ENCODE assay signal across 8 cellular contexts in genomic region chrX:153333821-153334653, GRCh38. TPM values are rescaled to one million over a fixed set of nuclear protein-coding genes. Genes with fewer than 3 reads are reported as not detected.
DNase-seq lines count a peak whose midpoint lies in the region; TF ChIP-seq lines count a peak whose summit lies in the region.

TSS of gene ZNF275 (plus strand) at chrX:153334153. CDS start at chrX:153336680, 2,527 bp downstream.

- TF ChIP-seq EP300 in suprapubic skin (IDR thresholded peaks at IDR 0.05): no peak

- in situ Hi-C loops in HAP-1 (cut with MboI; ENCODE audit: low sequenced_read_pairs): no loop called here

- H3K27ac ChIP-seq in MM.1S (ENCODE audit: low read length) (peak within 1 kb of the TSS; percentile 83; the same call in 1 of the 2 replicates), osteoblast (ENCODE audit: low read depth, low read length) (peak within 1 kb of the TSS; percentile 82), suprapubic skin (peak within 1 kb of the TSS; percentile 51)

- H3K9me3 ChIP-seq in HAP-1 (no peaks in the 10 kb centered on the region), MM.1S (replicated peaks; ENCODE audit: insufficient read depth, low read length) (no peaks in the 10 kb centered on the region), osteoblast (ENCODE audit: low read depth, low read length) (no peaks in the 10 kb centered on the region), suprapubic skin (no peaks in the 10 kb centered on the region)

- H3K4me1 ChIP-seq in HAP-1 (peaks cover 7% of the 10 kb centered on the region), MM.1S (ENCODE audit: low read length) (peaks cover 16% of the 10 kb centered on the region), osteoblast (ENCODE audit: insufficient read depth, low read length) (peaks cover 7% of the 10 kb centered on the region), suprapubic skin (peaks cover 9% of the 10 kb centered on the region)

- H3K4me3 ChIP-seq in HAP-1 (peak within 1 kb of the TSS; percentile 78), MM.1S (ENCODE audit: low read length) (peak within 1 kb of the TSS; percentile 63), osteoblast (ENCODE audit: insufficient read depth, low read length) (peak within 1 kb of the TSS; percentile 81), suprapubic skin (peak within 1 kb of the TSS; percentile 64)

- peak; percentile 96 for DNase-seq in GM03348 (ENCODE audit: low spot score)
- peak; percentile 69 to 90 for DNase-seq in HAP-1 (ENCODE audit: low spot score in 2 of 2)
- DNase-seq in MM.1S: peak; percentile 76
- DNase-seq in SKM-1 (lab: John Stamatoyannopoulos, UW; ENCODE audit: unreplicated experiment): peak; percentile 7
- peak; percentile 79 for DNase-seq in activated naive CD4-positive, alpha-beta T cell treated with anti-CD3 and anti-CD28 coated beads, Interleukin-2, amount 50 U/mL, for 16 hours
- DNase-seq in glomerular visceral epithelial cell (ENCODE audit: extremely low spot score): peak; percentile 78
- DNase-seq in osteoblast (ENCODE audit: insufficient read length, low spot score, missing footprints): peak; percentile 97
- peak; percentile 80 to 83 for DNase-seq in suprapubic skin (ENCODE audit: low spot score in 2 of 2)

- WGBS in suprapubic skin: 45% methylated on average over 56 of the region's 86 CpGs

- TF ChIP-seq CTCF in MM.1S (IDR thresholded peaks at IDR 0.05; ENCODE audit: low read length) (no peak), osteoblast (IDR thresholded peaks at IDR 0.05; ENCODE audit: extremely low read depth, low read depth, low read length) (no peak), suprapubic skin (IDR thresholded peaks at IDR 0.05) (no peak)

- H3K36me3 ChIP-seq in HAP-1 (replicated peaks) (peaks cover 22% of the 10 kb centered on the region), MM.1S (replicated peaks; ENCODE audit: insufficient read depth, low read length) (peaks cover 13% of the 10 kb centered on the region; the same call in 1 of the 2 replicates), osteoblast (ENCODE audit: insufficient read depth, low read length) (peaks cover 8% of the 10 kb centered on the region), suprapubic skin (no peaks in the 10 kb centered on the region)

- no peaks in the 10 kb centered on the region for H4K20me1 ChIP-seq in MM.1S (ENCODE audit: insufficient read depth, low read length)
- H4K20me1 ChIP-seq in osteoblast (ENCODE audit: insufficient read depth, low read length): peaks cover 12% of the 10 kb centered on the region

- peaks cover 15% of the 10 kb centered on the region for H3F3A ChIP-seq in MM.1S (ENCODE audit: insufficient read depth, low read length)

- no peaks in the 10 kb centered on the region for H3K9me2 ChIP-seq in MM.1S (replicated peaks; ENCODE audit: insufficient read depth, low read length)

- H3K27me3 ChIP-seq in HAP-1 (ENCODE audit: low read depth): peaks cover 11% of the 10 kb centered on the region; the same call in 1 of the 2 replicates
- no peaks in the 10 kb centered on the region for H3K27me3 ChIP-seq in MM.1S (replicated peaks; ENCODE audit: insufficient read depth, low read length)
- H3K27me3 ChIP-seq in osteoblast (ENCODE audit: insufficient read depth, low read length): no peaks in the 10 kb centered on the region
- no peaks in the 10 kb centered on the region for H3K27me3 ChIP-seq in suprapubic skin

- H3K79me2 ChIP-seq in MM.1S (ENCODE audit: low read length) (peaks cover 45% of the 10 kb centered on the region), osteoblast (ENCODE audit: insufficient read depth, low read length) (peaks cover 43% of the 10 kb centered on the region)

- peak within 1 kb of the TSS; percentile 79 for H3K9ac ChIP-seq in MM.1S (ENCODE audit: low read length)

- peak in 1 of 2 donors; percentile 42 for TF ChIP-seq POLR2A in suprapubic skin (IDR thresholded peaks at IDR 0.05)

- H2AFZ ChIP-seq in MM.1S (ENCODE audit: low read length) (0 out of 2 replicates have a peak within 1 kb of the TSS, but pooled peaks have one; percentile 53), osteoblast (ENCODE audit: low read length) (peak within 1 kb of the TSS; percentile 78)

- peak within 1 kb of the TSS; percentile 79; the same call in 1 of the 2 replicates for H3K4me2 ChIP-seq in MM.1S (ENCODE audit: low read depth, low read length)
- H3K4me2 ChIP-seq in osteoblast (ENCODE audit: insufficient read depth, low read length): peak within 1 kb of the TSS; percentile 96

RNA-seq across cellular contexts. Expression of gene ZNF275, which starts in this region (rescaled TPM):
- 11.2 and 12.1 TPM in 2 replicates for total RNA-seq in osteoblast
- total RNA-seq in suprapubic skin: 1 to 10 TPM; 2.3 to 4.3 (median 3.3) TPM

Comparison
In these comparisons a context has a peak if more than half of its experiments do, and no peak if none do; other contexts are left out.
1. Peak in every context shown above with its lines: DNase-seq, H3K4me3 ChIP-seq and H3K27ac ChIP-seq.
2. DNase-seq: peak in every context shown above with its lines; median percentile 97 in osteoblast; 96 in GM03348; 82 in suprapubic skin; 80 in HAP-1; 79 in activated naive CD4-positive, alpha-beta T cell treated with anti-CD3 and anti-CD28 coated beads, Interleukin-2, amount 50 U/mL, for 16 hours; 78 in glomerular visceral epithelial cell; 76 in MM.1S; 7 in SKM-1.